Comparison of ENCODE assay signal across 8 cellular contexts in the genomic region with DNA sequence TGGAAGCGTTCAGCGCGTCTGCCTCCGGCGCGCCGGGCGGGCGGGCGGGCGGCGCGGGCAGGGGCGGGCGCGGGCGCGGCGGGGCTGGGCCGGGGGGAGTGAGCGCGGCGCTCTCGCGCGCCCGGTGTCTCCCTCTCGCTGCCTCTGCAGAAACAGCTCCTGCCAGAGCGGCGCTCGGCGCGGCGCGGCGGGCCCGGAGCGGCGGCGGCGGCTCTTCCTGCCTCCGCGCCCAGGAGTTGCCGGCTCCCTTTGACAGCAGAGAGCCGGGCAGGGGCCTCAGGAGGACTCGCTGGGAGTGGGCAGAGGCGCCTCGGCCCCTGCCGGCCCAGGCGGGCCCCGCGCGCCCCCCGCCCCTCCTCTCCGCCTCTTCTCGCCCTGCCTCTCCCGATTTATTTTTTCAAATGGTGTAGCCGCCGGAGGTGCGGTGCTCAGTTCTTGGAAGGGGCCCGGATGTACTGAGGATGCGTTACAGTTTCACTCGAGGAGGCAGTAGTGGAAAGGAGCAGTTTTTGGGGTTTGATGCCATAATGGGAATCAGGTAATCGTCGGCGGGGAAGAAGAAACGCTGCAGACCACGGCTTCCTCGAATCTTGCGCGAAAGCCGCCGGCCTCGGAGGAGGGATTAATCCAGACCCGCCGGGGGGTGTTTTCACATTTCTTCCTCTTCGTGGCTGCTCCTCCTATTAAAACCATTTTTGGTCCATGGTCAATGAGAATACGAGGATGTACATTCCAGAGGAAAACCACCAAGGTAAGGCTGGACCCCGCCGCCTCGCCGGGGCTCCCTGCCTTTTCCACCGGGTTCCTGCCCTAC. TPM values are rescaled to one million over a fixed set of nuclear protein-coding genes. Genes with fewer than 3 reads are reported as not detected.
A peak's percentile ranks its signal among the peaks of the same experiment; 100 is the strongest.
DNase-seq lines count a peak whose midpoint lies in the region; ATAC-seq and TF ChIP-seq lines count a peak whose summit lies in the region.

Gene CACNA1C, plus strand, starts transcription at position 127 of the 814 bp plus-strand sequence. Its CDS starts 576 bp downstream, at position 703.

- peak within 1 kb of the TSS in 3 of 5 donors; percentile 32 to 82 (median 67) for H3K27ac ChIP-seq in adrenal gland
- peak within 1 kb of the TSS; percentile 68 to 90 for H3K27ac ChIP-seq in ovary

- peak; percentile 85 to 89 for ATAC-seq in left cardiac atrium
- no peak for ATAC-seq in GM18505 (IDR thresholded peaks at IDR 0.05; ENCODE audit: unreplicated experiment)

- no peaks in the 10 kb centered on the region for H3K9me3 ChIP-seq in adrenal gland (replicated peaks in 1 of 3)
- no peaks in the 10 kb centered on the region for H3K9me3 ChIP-seq in ovary

- no peak for TF ChIP-seq EP300 in ovary (IDR thresholded peaks at IDR 0.05)

- H3K27me3 ChIP-seq in adrenal gland (no peaks in the 10 kb centered on the region), ovary (no peaks in the 10 kb centered on the region)

- 0 to 5% (median 0%) methylated on average over 17 to 83 of the region's 83 CpGs for WGBS in adrenal gland, 4 donors
- WGBS in ovary, 3 donors: 0 to 1% (median 0%) methylated on average over 44 to 83 of the region's 83 CpGs

- H3K4me3 ChIP-seq in adrenal gland: peak within 1 kb of the TSS in 3 of 4 donors; percentile 25 to 69 (median 34)
- H3K4me3 ChIP-seq in ovary: peak within 1 kb of the TSS; percentile 80

- H3K4me1 ChIP-seq in adrenal gland (replicated peaks in 1 of 2) (peaks cover 0 to 6% of the 10 kb centered on the region in 2 donors), ovary (ENCODE audit: insufficient read depth) (peaks cover 4% of the 10 kb centered on the region)

- intact Hi-C loops in adrenal gland (cut with DNase I): loop anchor here (10.0 kb wide), 2 partner anchors 232 to 532 kb away; no protein-coding TSS in a partner anchor
- intact Hi-C loops in left cardiac atrium (cut with DNase I): loop anchor here (10.0 kb wide), 3 partner anchors 112 to 232 kb away; no protein-coding TSS in a partner anchor
- intact Hi-C loops in ovary (cut with DNase I): loop anchor here (5.0 to 10.0 kb wide), 7 partner anchors 112 to 532 kb away; no protein-coding TSS in a partner anchor

- peak in 1 of 2 donors; percentile 15 for TF ChIP-seq POLR2A in adrenal gland (IDR thresholded peaks at IDR 0.05)
- TF ChIP-seq POLR2A in ovary (IDR thresholded peaks at IDR 0.05): no peak
- TF ChIP-seq POLR2A in GM18505 (IDR thresholded peaks at IDR 0.05; ENCODE audit: borderline replicate concordance, extremely low read depth, insufficient read depth, insufficient read length): no peak

- peak; percentile 72 for DNase-seq in activated CD8-positive, alpha-beta memory T cell treated with anti-CD3 and anti-CD28 coated beads for 24 hours
- no peak for DNase-seq in activated CD8-positive, alpha-beta memory T cell treated with anti-CD3 and anti-CD28 coated beads, Interleukin-2, amount 50 U/mL, for 4 hours
- DNase-seq in NOMO-1 (lab: John Stamatoyannopoulos, UW; ENCODE audit: unreplicated experiment in 2 of 2) (peak; percentile 44 to 45), adrenal gland (peak in 5 of 7 donors; percentile 29 to 57 (median 39)), left cardiac atrium (peak; percentile 57), ovary (peak; percentile 47 to 79 (median 64)), LoVo (ENCODE audit: low spot score) (no peak)

- H3K36me3 ChIP-seq in adrenal gland (replicated peaks in 1 of 2) (no peaks in the 10 kb centered on the region), ovary (no peaks in the 10 kb centered on the region)

- TF ChIP-seq CTCF in adrenal gland (IDR thresholded peaks at IDR 0.05) (peak in 3 of 6 experiments; percentile 25 to 39 (median 39)), ovary (IDR thresholded peaks at IDR 0.05) (peak in 1 of 3 donors; percentile 32)

RNA-seq across cellular contexts. Expression of gene CACNA1C, which starts in this region (rescaled TPM):
- total RNA-seq in adrenal gland (1 to 10 TPM; 2.4 to 5.8 (median 3.7) TPM), left cardiac atrium (100 to 1,000 TPM in 1 of 2 donors, 10 to 100 TPM in 1; 99.2 to 127 TPM), ovary (1 to 10 TPM; 2.5 to 6.8 (median 3.7) TPM)
- polyA plus RNA-seq in adrenal gland (1 to 10 TPM; 2.0 to 5.4 (median 2.4) TPM), ovary (1 to 10 TPM; 2.2 to 8.3 TPM)

Comparison
In these comparisons a context has a peak if more than half of its experiments do, and no peak if none do; other contexts are left out.
1. RNA of gene CACNA1C (total RNA-seq): 99.2 to 127 TPM in left cardiac atrium; 2.4 to 5.8 TPM in adrenal gland and 2.5 to 6.8 TPM in ovary; every median in the first group is over 10 times any median in the second.
2. DNase-seq: peak in activated CD8-positive, alpha-beta memory T cell treated with anti-CD3 and anti-CD28 coated beads for 24 hours (single experiment), NOMO-1 (2 of 2), adrenal gland (5 of 7), left cardiac atrium (single experiment) and ovary (5 of 5); none in activated CD8-positive, alpha-beta memory T cell treated with anti-CD3 and anti-CD28 coated beads, Interleukin-2, amount 50 U/mL, for 4 hours (single experiment) and LoVo (single experiment).